In the genomic region with DNA sequence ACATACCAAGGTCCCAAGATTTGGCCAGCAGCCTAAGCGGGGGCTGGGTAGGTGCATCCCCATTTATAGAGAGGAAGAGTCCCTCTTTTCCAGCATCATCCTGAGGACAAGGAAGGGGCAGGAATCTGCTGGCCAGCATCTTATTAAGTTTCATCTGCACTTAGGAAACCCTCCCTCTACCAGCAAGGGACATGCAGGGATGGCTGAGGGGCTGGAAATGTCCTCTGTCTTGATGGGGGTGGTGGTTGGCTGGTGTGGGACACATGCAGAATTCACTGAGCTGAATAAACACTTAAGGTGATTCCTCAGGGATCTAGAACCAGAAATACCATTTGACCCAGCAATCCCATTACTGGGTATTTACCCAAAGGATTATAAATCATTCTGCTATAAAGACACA, we compare ENCODE assay signal across 30 cellular contexts.
"Had no signal": no experiment of that assay in that cellular context is flagged by ENCODE, and none has a peak within 500 bp of the region (broad histone marks: within the 10 kb centered on the region; RNA-seq: fewer than 3 reads in every experiment).

No MANE protein-coding gene starts in this region.

- H3K27me3 ChIP-seq: ascending aorta, cardiac muscle cell, colonic mucosa, dorsolateral prefrontal cortex, gastrocnemius medialis, neural progenitor cell, right atrium auricular region, vagina had no signal

- H3K27ac Mint-ChIP-seq: activated naive CD8-positive, alpha-beta T cell treated with anti-CD3 and anti-CD28 coated beads, Interleukin-2, amount 10 ng/mL, durations not matched to agents 7 days and 5 days; activated T-cell treated with anti-CD3 and anti-CD28 coated beads, Interleukin-2, amount 50 U/mL, for 24 hours; brain; stimulated activated naive CD8-positive, alpha-beta T cell treated with anti-CD3 and anti-CD28 coated beads, Interleukin-15, Interleukin-2, amounts not matched to agents 100 ng/mL and 50 ng/mL, for 24 hours; type B pancreatic cell had no signal

- ATAC-seq: gastrocnemius medialis; left colon; naive thymus-derived CD8-positive, alpha-beta T cell had no signal

- H3K4me1 ChIP-seq: colonic mucosa had no signal

- H3K9me3 ChIP-seq: ascending aorta, colonic mucosa, gastrocnemius medialis, right atrium auricular region, thoracic aorta, vagina had no signal

- H3K36me3 ChIP-seq: colonic mucosa, neural progenitor cell had no signal

- H2AFZ ChIP-seq: neural progenitor cell had no signal

- H3K9ac ChIP-seq: neural progenitor cell had no signal

- H3K4me3 ChIP-seq: ascending aorta, cardiac muscle cell, colonic mucosa, dorsolateral prefrontal cortex, gastrocnemius medialis, neural progenitor cell, right atrium auricular region, thoracic aorta, vagina had no signal

- H3K9me3 Mint-ChIP-seq: activated naive CD4-positive, alpha-beta T cell treated with anti-CD3 and anti-CD28 coated beads, Interleukin-2, amount 10 ng/mL, durations not matched to agents 7 days and 5 days; activated naive CD8-positive, alpha-beta T cell treated with anti-CD3 and anti-CD28 coated beads, Interleukin-2, amount 10 ng/mL, durations not matched to agents 7 days and 5 days; activated T-cell treated with anti-CD3 and anti-CD28 coated beads, Interleukin-2, amount 50 U/mL, for 24 hours; memory B cell; stimulated activated naive CD8-positive, alpha-beta T cell treated with anti-CD3 and anti-CD28 coated beads, Interleukin-15, Interleukin-2, amounts not matched to agents 100 ng/mL and 50 ng/mL, for 24 hours; type B pancreatic cell had no signal

- H3K27ac ChIP-seq: ascending aorta, cardiac muscle cell, colonic mucosa, gastrocnemius medialis, neural progenitor cell, right atrium auricular region, thoracic aorta, vagina, VCaP had no signal

- H3K27me3 Mint-ChIP-seq: activated naive CD4-positive, alpha-beta T cell treated with anti-CD3 and anti-CD28 coated beads, Interleukin-2, amount 10 ng/mL, durations not matched to agents 7 days and 5 days; activated naive CD8-positive, alpha-beta T cell treated with anti-CD3 and anti-CD28 coated beads, Interleukin-2, amount 10 ng/mL, durations not matched to agents 7 days and 5 days; activated T-cell treated with anti-CD3 and anti-CD28 coated beads, Interleukin-2, amount 50 U/mL, for 24 hours; brain; memory B cell; naive thymus-derived CD8-positive, alpha-beta T cell; stimulated activated naive CD8-positive, alpha-beta T cell treated with anti-CD3 and anti-CD28 coated beads, Interleukin-15, Interleukin-2, amounts not matched to agents 100 ng/mL and 50 ng/mL, for 24 hours; type B pancreatic cell had no signal

- H3K4me2 ChIP-seq: neural progenitor cell had no signal

- DNase-seq: activated CD4-positive, alpha-beta T cell treated with anti-CD3 and anti-CD28 coated beads for 4 hours; activated CD4-positive, alpha-beta T cell treated with anti-CD3 and anti-CD28 coated beads, Interleukin-2, amount 50 U/mL, for 48 hours; activated gamma-delta T cell; activated naive CD4-positive, alpha-beta T cell treated with anti-CD3 and anti-CD28 coated beads, Interleukin-2, amount 10 ng/mL, durations not matched to agents 7 days and 5 days; activated naive CD8-positive, alpha-beta T cell treated with anti-CD3 and anti-CD28 coated beads, Interleukin-2, amount 10 ng/mL, durations not matched to agents 7 days and 5 days; activated T-cell treated with anti-CD3 and anti-CD28 coated beads, Interleukin-2, amount 50 U/mL, for 24 hours; cerebellar nuclear complex; colonic mucosa; dorsolateral prefrontal cortex; effector memory CD4-positive, alpha-beta T cell; gastrocnemius medialis; glutamatergic neuron; islet precursor cell; left colon; naive thymus-derived CD8-positive, alpha-beta T cell; occipital lobe; stimulated activated CD4-positive, alpha-beta T cell treated with anti-CD3 and anti-CD28 coated beads, Interleukin-2, amount 100 ng/mL, for 48 hours; T-helper 1 cell; T-helper 9 cell had no signal

- H3K4me3 Mint-ChIP-seq: activated naive CD4-positive, alpha-beta T cell treated with anti-CD3 and anti-CD28 coated beads, Interleukin-2, amount 10 ng/mL, durations not matched to agents 7 days and 5 days; activated naive CD8-positive, alpha-beta T cell treated with anti-CD3 and anti-CD28 coated beads, Interleukin-2, amount 10 ng/mL, durations not matched to agents 7 days and 5 days; activated T-cell treated with anti-CD3 and anti-CD28 coated beads, Interleukin-2, amount 50 U/mL, for 24 hours; brain; memory B cell; naive thymus-derived CD8-positive, alpha-beta T cell; neural progenitor cell; stimulated activated naive CD8-positive, alpha-beta T cell treated with anti-CD3 and anti-CD28 coated beads, Interleukin-15, Interleukin-2, amounts not matched to agents 100 ng/mL and 50 ng/mL, for 24 hours; type B pancreatic cell had no signal

- H3K4me1 Mint-ChIP-seq: activated naive CD4-positive, alpha-beta T cell treated with anti-CD3 and anti-CD28 coated beads, Interleukin-2, amount 10 ng/mL, durations not matched to agents 7 days and 5 days had no signal
